Comparison of ENCODE assay signal across 8 cellular contexts in genomic region chr13:33639640-33640080, GRCh38.
DNase-seq lines count a peak whose midpoint lies in the region; ATAC-seq, FAIRE-seq and TF ChIP-seq lines count a peak whose summit lies in the region.

No MANE protein-coding gene starts in this region.

- no peaks in the 10 kb centered on the region for H3K4me1 ChIP-seq in BE2C
- no peaks in the 10 kb centered on the region for H3K4me1 ChIP-seq in CD4-positive, alpha-beta memory T cell (ENCODE audit: insufficient read depth, low read length)

- POLR2A ChIA-PET in activated CD4-positive, alpha-beta memory T cell treated with anti-CD3 and anti-CD28 coated beads, Interleukin-2, amount 10 ng/mL, durations not matched to agents 7 days and 5 days (lab: Charles Lee) = interaction anchor here (1.0 kb wide), 1 partner anchor 29 kb away, joined by 5 read pairs; no protein-coding TSS in a partner anchor
- POLR2A ChIA-PET in CD4-positive, alpha-beta memory T cell (lab: Charles Lee; ENCODE audit: partially characterized antibody) = no interaction called here

- intact Hi-C loops in CD4-positive, alpha-beta memory T cell (cut with micrococcal nuclease) = no loop called here

- H3K27me3 Mint-ChIP-seq in activated CD4-positive, alpha-beta memory T cell treated with anti-CD3 and anti-CD28 coated beads, Interleukin-2, amount 10 ng/mL, durations not matched to agents 7 days and 5 days = no peaks in the 10 kb centered on the region
- H3K27me3 Mint-ChIP-seq in CD4-positive, alpha-beta memory T cell = no peaks in the 10 kb centered on the region

- no peak overlapping the region for H3K27ac ChIP-seq in CD4-positive, alpha-beta memory T cell (ENCODE audit: low read depth, low read length)

- no peak overlapping the region for H3K4me3 Mint-ChIP-seq in activated CD4-positive, alpha-beta memory T cell treated with anti-CD3 and anti-CD28 coated beads, Interleukin-2, amount 10 ng/mL, durations not matched to agents 7 days and 5 days
- no peak overlapping the region for H3K4me3 Mint-ChIP-seq in CD4-positive, alpha-beta memory T cell

- ATAC-seq in GM19372 (IDR thresholded peaks at IDR 0.05; ENCODE audit: low read depth, unreplicated experiment) = peak; percentile 76
- peak; percentile 64 for ATAC-seq in HG03039 (IDR thresholded peaks at IDR 0.05; ENCODE audit: unreplicated experiment)

- peak; percentile 22 for DNase-seq in activated CD4-positive, alpha-beta memory T cell treated with anti-CD3 and anti-CD28 coated beads, Interleukin-2, amount 10 ng/mL, durations not matched to agents 7 days and 5 days
- DNase-seq in stimulated activated CD4-positive, alpha-beta T cell treated with anti-CD3 and anti-CD28 coated beads, Interleukin-4, amount 100 ng/mL, for 1 hour = peak; percentile 46
- DNase-seq in cerebellar cortex (ENCODE audit: low spot score) (no peak), BE2C (no peak), HTR-8/SVneo (ENCODE audit: insufficient read length, low spot score) (no peak)
- no peak for DNase-seq in CD4-positive, alpha-beta memory T cell

- TF ChIP-seq CTCF in BE2C (IDR thresholded peaks at IDR 0.05; ENCODE audit: low read depth, low read length) = no peak

- no peaks in the 10 kb centered on the region for H3K9me3 ChIP-seq in BE2C
- H3K9me3 ChIP-seq in CD4-positive, alpha-beta memory T cell (ENCODE audit: control insufficient read depth in 1 of 2, low read length in 2 of 2) = no peaks in the 10 kb centered on the region

- FAIRE-seq in HTR-8/SVneo (lab: Jason Lieb, UNC) = no peak

- CTCF ChIA-PET in activated CD4-positive, alpha-beta memory T cell treated with anti-CD3 and anti-CD28 coated beads, Interleukin-2, amount 10 ng/mL, durations not matched to agents 7 days and 5 days (lab: Charles Lee) = interaction anchor here (0.6 kb wide), 1 partner anchor 9 kb away, joined by 5 read pairs; no protein-coding TSS in a partner anchor
- CTCF ChIA-PET in CD4-positive, alpha-beta memory T cell (lab: Charles Lee; ENCODE audit: partially characterized antibody) = no interaction called here

- H3K9me3 Mint-ChIP-seq in activated CD4-positive, alpha-beta memory T cell treated with anti-CD3 and anti-CD28 coated beads, Interleukin-2, amount 10 ng/mL, durations not matched to agents 7 days and 5 days = no peaks in the 10 kb centered on the region
- no peaks in the 10 kb centered on the region for H3K9me3 Mint-ChIP-seq in CD4-positive, alpha-beta memory T cell

- H3K36me3 Mint-ChIP-seq in activated CD4-positive, alpha-beta memory T cell treated with anti-CD3 and anti-CD28 coated beads, Interleukin-2, amount 10 ng/mL, durations not matched to agents 7 days and 5 days (ENCODE audit: low read depth) = no peaks in the 10 kb centered on the region
- no peaks in the 10 kb centered on the region for H3K36me3 Mint-ChIP-seq in CD4-positive, alpha-beta memory T cell

- no peaks in the 10 kb centered on the region for H3K27me3 ChIP-seq in BE2C
- H3K27me3 ChIP-seq in CD4-positive, alpha-beta memory T cell (ENCODE audit: insufficient read depth, low read length) = no peaks in the 10 kb centered on the region

- H3K27ac Mint-ChIP-seq in activated CD4-positive, alpha-beta memory T cell treated with anti-CD3 and anti-CD28 coated beads, Interleukin-2, amount 10 ng/mL, durations not matched to agents 7 days and 5 days = no peak overlapping the region
- H3K27ac Mint-ChIP-seq in CD4-positive, alpha-beta memory T cell = peak overlapping the region in 2 of 7 donors; percentile 38 to 63

- no peaks in the 10 kb centered on the region for H3K36me3 ChIP-seq in BE2C
- H3K36me3 ChIP-seq in CD4-positive, alpha-beta memory T cell (ENCODE audit: insufficient read depth, low read length) = no peaks in the 10 kb centered on the region

- no peak overlapping the region for H3K4me3 ChIP-seq in BE2C (ENCODE audit: low read depth, low read length)
- H3K4me3 ChIP-seq in CD4-positive, alpha-beta memory T cell (ENCODE audit: low read length in 2 of 2) = no peak overlapping the region

- peaks cover 14% of the 10 kb centered on the region for H3K4me1 Mint-ChIP-seq in activated CD4-positive, alpha-beta memory T cell treated with anti-CD3 and anti-CD28 coated beads, Interleukin-2, amount 10 ng/mL, durations not matched to agents 7 days and 5 days
- H3K4me1 Mint-ChIP-seq in CD4-positive, alpha-beta memory T cell = peaks cover 0 to 6% (median 4%) of the 10 kb centered on the region in 4 donors

Comparison
In these comparisons a context has a peak if more than half of its experiments do, and no peak if none do; other contexts are left out.
1. DNase-seq: peak in activated CD4-positive, alpha-beta memory T cell treated with anti-CD3 and anti-CD28 coated beads, Interleukin-2, amount 10 ng/mL, durations not matched to agents 7 days and 5 days (single experiment) and stimulated activated CD4-positive, alpha-beta T cell treated with anti-CD3 and anti-CD28 coated beads, Interleukin-4, amount 100 ng/mL, for 1 hour (single experiment); none in cerebellar cortex (single experiment), BE2C (single experiment), CD4-positive, alpha-beta memory T cell (0 of 5) and HTR-8/SVneo (single experiment).